8 cellular contexts compared by ENCODE assay signal in the genomic region with DNA sequence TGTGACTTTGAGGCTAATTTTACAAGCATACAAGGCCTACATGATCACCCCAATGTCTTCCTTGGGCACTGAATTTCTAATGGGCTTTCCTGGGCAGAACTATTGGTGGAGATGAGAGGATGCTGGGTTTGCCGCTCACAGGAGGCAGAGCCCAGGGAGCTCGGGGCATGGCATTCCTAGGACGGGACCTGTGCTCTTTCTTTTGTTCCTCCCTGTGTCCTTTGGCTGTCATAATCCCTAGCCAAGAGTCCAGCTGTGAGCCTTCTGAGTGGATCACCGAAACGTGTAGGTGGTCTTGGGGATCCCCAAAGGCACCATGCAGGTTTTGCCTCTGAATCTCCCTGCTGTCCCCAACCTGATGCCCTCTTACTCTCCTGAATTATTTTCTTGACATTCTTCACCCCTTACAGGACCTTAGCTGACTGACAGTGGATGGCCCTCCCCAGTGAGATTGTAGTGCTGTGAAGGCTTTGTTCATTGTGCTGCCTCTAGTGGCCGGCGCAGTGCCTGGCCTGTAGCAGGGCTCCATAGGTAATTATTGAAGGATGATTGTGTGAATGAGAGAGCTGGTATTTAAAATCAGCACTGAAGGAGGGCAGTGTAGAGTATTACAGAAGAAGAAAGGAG.
DNase-seq lines count a peak whose midpoint lies in the region; ATAC-seq and TF ChIP-seq lines count a peak whose summit lies in the region.

No MANE protein-coding gene starts in this region.

- in situ Hi-C loops in astrocyte of the spinal cord (cut with HindIII; ENCODE audit: low sequenced_read_pairs): no loop called here

- H3K36me3 Mint-ChIP-seq in natural killer cell: peaks cover 6% of the 10 kb centered on the region
- H3K36me3 Mint-ChIP-seq in natural killer cell treated with Interleukin-12 subunit alpha and Interleukin-12 subunit beta and Interleukin-15 and Interleukin-18, amount 100 ng/mL, for 72 hours: peaks cover 10% of the 10 kb centered on the region

- TF ChIP-seq POLR2A in spleen (IDR thresholded peaks at IDR 0.05): no peak

- WGBS in neuronal stem cell (ENCODE audit: extremely low coverage in 2 of 2, insufficient read length in 2 of 2, insufficient replicate concordance in 1 of 2), 2 donors: no CpG with 5 or more reads among the region's 7 CpGs
- 87 to 95% (median 92%) methylated on average over 7 of the region's 7 CpGs for WGBS in spleen, 5 donors

- no peaks in the 10 kb centered on the region for H3K79me1 ChIP-seq in neuronal stem cell (ENCODE audit: low read depth, low read length)

- ATAC-seq in natural killer cell: peak in 1 of 3 donors; percentile 43
- no peak for ATAC-seq in natural killer cell treated with Interleukin-12 subunit alpha and Interleukin-12 subunit beta and Interleukin-15 and Interleukin-18, amount 100 ng/mL, for 72 hours
- peak; percentile 82 for ATAC-seq in HG03378 (IDR thresholded peaks at IDR 0.05; ENCODE audit: unreplicated experiment)

- H3K36me3 ChIP-seq in neuronal stem cell (replicated peaks in 1 of 2; ENCODE audit: control insufficient read depth in 2 of 2, insufficient read depth in 2 of 2, low read length in 2 of 2) (no peaks in the 10 kb centered on the region), spleen (peaks cover 0 to 7% (median 0%) of the 10 kb centered on the region in 6 donors)

- H3K27me3 ChIP-seq in neuronal stem cell (ENCODE audit: control insufficient read depth in 3 of 3, insufficient read depth in 3 of 3, low read depth in 1 of 3, low read length in 3 of 3) (no peaks in the 10 kb centered on the region), spleen (replicated peaks in 1 of 7) (no peaks in the 10 kb centered on the region)

- H4K8ac ChIP-seq in neuronal stem cell (ENCODE audit: low read depth, low read length): no peak overlapping the region

- no peak overlapping the region for H3K9ac ChIP-seq in neuronal stem cell (ENCODE audit: low read depth, low read length, poor library complexity)

- H3K23ac ChIP-seq in neuronal stem cell (ENCODE audit: low read depth, low read length, poor library complexity): no peak overlapping the region

- no peaks in the 10 kb centered on the region for H3K9me3 Mint-ChIP-seq in natural killer cell
- peaks cover 8% of the 10 kb centered on the region for H3K9me3 Mint-ChIP-seq in natural killer cell treated with Interleukin-12 subunit alpha and Interleukin-12 subunit beta and Interleukin-15 and Interleukin-18, amount 100 ng/mL, for 72 hours

- H2AFZ ChIP-seq in neuronal stem cell (ENCODE audit: low read length): peak overlapping the region; percentile 84

- H3K27ac ChIP-seq in neuronal stem cell (replicated peaks; ENCODE audit: low read length): peak overlapping the region; percentile 24
- H3K27ac ChIP-seq in spleen: no peak overlapping the region

- intact Hi-C loops in natural killer cell (cut with micrococcal nuclease): no loop called here
- intact Hi-C loops in spleen (cut with DNase I; ENCODE audit: low total_unique reads): no loop called here

- H3K18ac ChIP-seq in neuronal stem cell (ENCODE audit: low read length): no peak overlapping the region

- H3K9me3 ChIP-seq in neuronal stem cell (replicated peaks in 1 of 2; ENCODE audit: control insufficient read depth in 2 of 2, insufficient read depth in 1 of 2, low read depth in 1 of 2, low read length in 2 of 2) (no peaks in the 10 kb centered on the region), spleen (peaks cover 0 to 8% (median 0%) of the 10 kb centered on the region in 8 donors)

- no peak overlapping the region for H3K4me2 ChIP-seq in neuronal stem cell (ENCODE audit: insufficient read depth, low read length, poor library complexity, severe bottlenecking)

- no peak overlapping the region for H3K14ac ChIP-seq in neuronal stem cell (ENCODE audit: low read length)

- no peak overlapping the region for H3K27ac Mint-ChIP-seq in natural killer cell
- H3K27ac Mint-ChIP-seq in natural killer cell treated with Interleukin-12 subunit alpha and Interleukin-12 subunit beta and Interleukin-15 and Interleukin-18, amount 100 ng/mL, for 72 hours: no peak overlapping the region

- DNase-seq in natural killer cell: no peak
- DNase-seq in natural killer cell treated with Interleukin-12 subunit alpha and Interleukin-12 subunit beta and Interleukin-15 and Interleukin-18, amount 100 ng/mL, for 72 hours (ENCODE audit: low spot score): no peak
- DNase-seq in astrocyte of the spinal cord (ENCODE audit: low read depth, low spot score): no peak
- peak; percentile 58 for DNase-seq in neuronal stem cell (ENCODE audit: low spot score)
- no peak for DNase-seq in NCI-H1092 treated with DMSO at 0.1 percent for 48 hours (lab: John Stamatoyannopoulos, UW)
- no peak for DNase-seq in spleen
- DNase-seq in NK-92 (lab: John Stamatoyannopoulos, UW; ENCODE audit: unreplicated experiment): no peak

- H4K91ac ChIP-seq in neuronal stem cell (ENCODE audit: low read depth, low read length, poor library complexity): no peak overlapping the region

- no peaks in the 10 kb centered on the region for H3K27me3 Mint-ChIP-seq in natural killer cell (ENCODE audit: low read depth in 2 of 2)
- no peaks in the 10 kb centered on the region for H3K27me3 Mint-ChIP-seq in natural killer cell treated with Interleukin-12 subunit alpha and Interleukin-12 subunit beta and Interleukin-15 and Interleukin-18, amount 100 ng/mL, for 72 hours

- peaks cover 4 to 11% of the 10 kb centered on the region in 2 donors for H3K4me1 ChIP-seq in neuronal stem cell (ENCODE audit: control insufficient read depth in 2 of 2, insufficient read depth in 1 of 2, low read depth in 1 of 2, low read length in 2 of 2)
- no peaks in the 10 kb centered on the region for H3K4me1 ChIP-seq in spleen

- no peak overlapping the region for H3K4me3 Mint-ChIP-seq in natural killer cell
- no peak overlapping the region for H3K4me3 Mint-ChIP-seq in natural killer cell treated with Interleukin-12 subunit alpha and Interleukin-12 subunit beta and Interleukin-15 and Interleukin-18, amount 100 ng/mL, for 72 hours

- no peak overlapping the region for H3K4ac ChIP-seq in neuronal stem cell (ENCODE audit: low read length)

- peak; percentile 17 for TF ChIP-seq CTCF in natural killer cell (IDR thresholded peaks at IDR 0.05)
- peak; percentile 58 for TF ChIP-seq CTCF in astrocyte of the spinal cord (IDR thresholded peaks at IDR 0.05; ENCODE audit: low read depth, low read length)
- peak in 2 of 11 experiments; percentile 17 to 25 for TF ChIP-seq CTCF in spleen (IDR thresholded peaks at IDR 0.05 in 8 of 11, conservative IDR thresholded peaks at IDR 0.05 in 3 of 11)

- no peak overlapping the region for H2AK5ac ChIP-seq in neuronal stem cell (ENCODE audit: low read depth, low read length)

- no peak overlapping the region for H2BK12ac ChIP-seq in neuronal stem cell (ENCODE audit: low read length)

- no peak overlapping the region for H2BK120ac ChIP-seq in neuronal stem cell (ENCODE audit: low read depth, low read length)

- H3K4me3 ChIP-seq in astrocyte of the spinal cord (ENCODE audit: low read depth, low read length): no peak overlapping the region
- H3K4me3 ChIP-seq in neuronal stem cell (ENCODE audit: low read length in 2 of 2): no peak overlapping the region
- no peak overlapping the region for H3K4me3 ChIP-seq in spleen

- no peaks in the 10 kb centered on the region for H3K4me1 Mint-ChIP-seq in natural killer cell
- H3K4me1 Mint-ChIP-seq in natural killer cell treated with Interleukin-12 subunit alpha and Interleukin-12 subunit beta and Interleukin-15 and Interleukin-18, amount 100 ng/mL, for 72 hours (ENCODE audit: low read depth in 2 of 2): peaks cover 5 to 6% of the 10 kb centered on the region in 2 donors

- H2BK5ac ChIP-seq in neuronal stem cell (ENCODE audit: low read length): no peak overlapping the region

- no peak overlapping the region for H2BK15ac ChIP-seq in neuronal stem cell (ENCODE audit: low read length)
